In the genomic region with DNA sequence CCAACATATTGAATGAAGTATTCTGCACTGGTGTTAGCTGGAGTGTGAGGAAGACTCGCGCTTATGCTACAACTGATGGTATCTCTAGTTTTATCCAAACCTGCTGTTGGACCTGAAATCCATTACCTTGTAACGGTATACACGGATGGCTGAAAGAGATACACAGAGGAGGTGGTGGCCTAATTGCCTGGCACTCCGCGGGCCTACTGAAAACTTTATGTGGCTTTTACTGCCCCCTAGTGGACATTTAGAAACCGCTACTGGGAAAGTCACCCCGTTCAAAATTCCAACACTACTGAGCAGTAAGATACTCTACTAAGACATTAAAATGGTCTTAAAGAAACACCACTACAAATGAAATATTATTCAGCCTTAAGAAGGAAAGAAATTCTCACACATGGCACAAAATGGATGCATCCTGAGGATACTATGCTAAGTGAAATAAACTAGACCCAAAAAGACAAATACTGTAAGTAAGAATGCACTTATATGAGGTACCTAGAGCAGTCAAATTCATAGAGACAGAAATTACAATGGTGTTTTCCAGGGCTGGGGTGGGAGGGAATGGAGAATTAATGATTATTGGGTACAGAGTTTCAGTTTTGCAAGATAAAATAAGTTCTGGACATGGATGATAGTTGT, we compare ENCODE assay signal across 8 cellular contexts.
DNase-seq lines count a peak whose midpoint lies in the region; ATAC-seq and TF ChIP-seq lines count a peak whose summit lies in the region.

No MANE protein-coding gene starts in this region.

- no peaks in the 10 kb centered on the region for H3K36me3 Mint-ChIP-seq in activated CD8-positive, alpha-beta memory T cell treated with anti-CD3 and anti-CD28 coated beads, Interleukin-2, amount 10 ng/mL, durations not matched to agents 7 days and 5 days
- H3K36me3 Mint-ChIP-seq in natural killer cell treated with Interleukin-12 subunit alpha and Interleukin-12 subunit beta and Interleukin-15 and Interleukin-18, amount 100 ng/mL, for 72 hours = no peaks in the 10 kb centered on the region

- no peak overlapping the region for H3K4me3 ChIP-seq in esophagus squamous epithelium
- H3K4me3 ChIP-seq in tibial artery = no peak overlapping the region

- no peaks in the 10 kb centered on the region for H3K27me3 ChIP-seq in esophagus squamous epithelium
- no peaks in the 10 kb centered on the region for H3K27me3 ChIP-seq in tibial artery

- no peaks in the 10 kb centered on the region for H3K9me3 ChIP-seq in esophagus squamous epithelium
- no peaks in the 10 kb centered on the region for H3K9me3 ChIP-seq in tibial artery

- no peak overlapping the region for H3K4me3 Mint-ChIP-seq in activated CD8-positive, alpha-beta memory T cell treated with anti-CD3 and anti-CD28 coated beads, Interleukin-2, amount 10 ng/mL, durations not matched to agents 7 days and 5 days
- H3K4me3 Mint-ChIP-seq in natural killer cell treated with Interleukin-12 subunit alpha and Interleukin-12 subunit beta and Interleukin-15 and Interleukin-18, amount 100 ng/mL, for 72 hours = no peak overlapping the region

- ATAC-seq in HG02798 (IDR thresholded peaks at IDR 0.05; ENCODE audit: poor library complexity, unreplicated experiment) (peak; percentile 53), HG03457 (IDR thresholded peaks at IDR 0.05; ENCODE audit: unreplicated experiment) (no peak)
- peak; percentile 67 for ATAC-seq in activated CD8-positive, alpha-beta memory T cell treated with anti-CD3 and anti-CD28 coated beads, Interleukin-2, amount 10 ng/mL, durations not matched to agents 7 days and 5 days
- peak; percentile 37 to 64 for ATAC-seq in natural killer cell treated with Interleukin-12 subunit alpha and Interleukin-12 subunit beta and Interleukin-15 and Interleukin-18, amount 100 ng/mL, for 72 hours

- no peak overlapping the region for H3K27ac Mint-ChIP-seq in activated CD8-positive, alpha-beta memory T cell treated with anti-CD3 and anti-CD28 coated beads, Interleukin-2, amount 10 ng/mL, durations not matched to agents 7 days and 5 days
- no peak overlapping the region for H3K27ac Mint-ChIP-seq in natural killer cell treated with Interleukin-12 subunit alpha and Interleukin-12 subunit beta and Interleukin-15 and Interleukin-18, amount 100 ng/mL, for 72 hours

- intact Hi-C loops in esophagus squamous epithelium (cut with DNase I) = loop anchor here (5.0 kb wide), 2 partner anchors 305 to 440 kb away; no protein-coding TSS in a partner anchor
- intact Hi-C loops in tibial artery (cut with DNase I; ENCODE audit: low total_unique reads) = loop anchor here (5.0 kb wide), 2 partner anchors 305 to 445 kb away; no protein-coding TSS in a partner anchor

- no peak for TF ChIP-seq POLR2A in esophagus squamous epithelium (IDR thresholded peaks at IDR 0.05)

- 10 to 19% methylated on average over 8 of the region's 8 CpGs for WGBS in esophagus squamous epithelium, 2 donors

- CTCF ChIA-PET in activated CD8-positive, alpha-beta memory T cell treated with anti-CD3 and anti-CD28 coated beads, Interleukin-2, amount 10 ng/mL, durations not matched to agents 7 days and 5 days (lab: Charles Lee) = interaction anchor here (0.6 to 1.7 kb wide), 3 partner anchors 10 to 305 kb away, joined by 3 to 6 read pairs (median 3); no protein-coding TSS in a partner anchor

- TF ChIP-seq CTCF in esophagus squamous epithelium (IDR thresholded peaks at IDR 0.05) (peak; percentile 80 to 90 (median 86)), tibial artery (IDR thresholded peaks at IDR 0.05) (peak; percentile 79 to 85)

- H3K4me1 ChIP-seq in esophagus squamous epithelium (peaks cover 0 to 9% (median 0%) of the 10 kb centered on the region in 3 donors), tibial artery (peaks cover 0 to 5% (median 2%) of the 10 kb centered on the region in 4 donors)

- H3K36me3 ChIP-seq in esophagus squamous epithelium (peaks cover 0 to 15% (median 0%) of the 10 kb centered on the region in 3 donors), tibial artery (peaks cover 0 to 12% (median 0%) of the 10 kb centered on the region in 3 donors)

- H3K4me1 Mint-ChIP-seq in activated CD8-positive, alpha-beta memory T cell treated with anti-CD3 and anti-CD28 coated beads, Interleukin-2, amount 10 ng/mL, durations not matched to agents 7 days and 5 days = no peaks in the 10 kb centered on the region
- H3K4me1 Mint-ChIP-seq in natural killer cell treated with Interleukin-12 subunit alpha and Interleukin-12 subunit beta and Interleukin-15 and Interleukin-18, amount 100 ng/mL, for 72 hours (ENCODE audit: low read depth in 2 of 2) = no peaks in the 10 kb centered on the region

- H3K27me3 Mint-ChIP-seq in activated CD8-positive, alpha-beta memory T cell treated with anti-CD3 and anti-CD28 coated beads, Interleukin-2, amount 10 ng/mL, durations not matched to agents 7 days and 5 days = no peaks in the 10 kb centered on the region
- H3K27me3 Mint-ChIP-seq in natural killer cell treated with Interleukin-12 subunit alpha and Interleukin-12 subunit beta and Interleukin-15 and Interleukin-18, amount 100 ng/mL, for 72 hours = no peaks in the 10 kb centered on the region

- no peak overlapping the region for H3K27ac ChIP-seq in esophagus squamous epithelium
- no peak overlapping the region for H3K27ac ChIP-seq in tibial artery

- no peaks in the 10 kb centered on the region for H3K9me3 Mint-ChIP-seq in activated CD8-positive, alpha-beta memory T cell treated with anti-CD3 and anti-CD28 coated beads, Interleukin-2, amount 10 ng/mL, durations not matched to agents 7 days and 5 days (ENCODE audit: low read depth)
- H3K9me3 Mint-ChIP-seq in natural killer cell treated with Interleukin-12 subunit alpha and Interleukin-12 subunit beta and Interleukin-15 and Interleukin-18, amount 100 ng/mL, for 72 hours = no peaks in the 10 kb centered on the region

- DNase-seq in DMS153 (lab: John Stamatoyannopoulos, UW) (peak; percentile 56), NCI-H510A treated with DMSO at 0.1 percent for 48 hours (lab: John Stamatoyannopoulos, UW) (peak; percentile 72), esophagus squamous epithelium (lab: John Stamatoyannopoulos, UW) (no peak), tibial artery (peak in 1 of 2 donors; percentile 53)
- DNase-seq in activated CD8-positive, alpha-beta memory T cell treated with anti-CD3 and anti-CD28 coated beads, Interleukin-2, amount 10 ng/mL, durations not matched to agents 7 days and 5 days = peak; percentile 53
- peak; percentile 72 for DNase-seq in natural killer cell treated with Interleukin-12 subunit alpha and Interleukin-12 subunit beta and Interleukin-15 and Interleukin-18, amount 100 ng/mL, for 72 hours (ENCODE audit: low spot score)
